8 cellular contexts compared by ENCODE assay signal in the genomic region with DNA sequence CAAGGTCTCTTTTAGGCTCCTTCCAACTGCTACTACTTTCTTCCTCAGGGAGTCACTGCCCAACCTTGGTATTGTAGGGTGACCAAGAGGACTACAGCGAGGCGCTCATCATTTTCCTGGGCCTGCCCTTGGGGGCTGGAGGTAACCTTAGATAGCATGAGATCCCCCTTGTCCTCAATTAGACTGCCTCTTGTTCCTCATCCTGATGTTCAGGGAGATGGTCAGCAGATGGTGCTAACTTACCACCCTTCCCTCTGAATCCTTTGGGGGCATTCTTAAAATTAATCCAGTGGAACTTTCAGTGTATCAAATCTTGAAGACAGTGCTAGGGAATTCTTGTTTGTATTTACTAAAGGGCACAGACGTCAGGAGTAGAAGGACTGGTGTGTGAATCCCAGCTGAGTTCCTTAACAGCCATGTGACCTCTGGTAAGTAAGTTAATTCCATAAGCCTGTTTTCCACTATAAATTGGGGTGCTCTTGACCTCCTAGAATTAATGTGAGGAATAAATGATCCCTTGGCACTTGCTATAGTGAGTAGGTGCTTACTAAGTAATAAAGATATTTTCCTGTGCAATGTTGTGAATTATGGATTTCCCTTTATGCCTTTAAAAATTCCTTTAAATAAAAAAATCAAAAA. TPM values are rescaled to one million over a fixed set of nuclear protein-coding genes. Genes with fewer than 3 reads are reported as not detected.
DNase-seq lines count a peak whose midpoint lies in the region; ATAC-seq, FAIRE-seq and TF ChIP-seq lines count a peak whose summit lies in the region.

No MANE protein-coding gene starts in this region.

- TF ChIP-seq CTCF in Panc1 (IDR thresholded peaks at IDR 0.05): peak; percentile 86
- peak; percentile 30 to 82 (median 65) for TF ChIP-seq CTCF in dorsolateral prefrontal cortex (IDR thresholded peaks at IDR 0.05 in 54 of 56, conservative IDR thresholded peaks at IDR 0.05 in 2 of 56; ENCODE audit: low read depth in 1 of 56, partially characterized antibody in 56 of 56)
- TF ChIP-seq CTCF in osteocyte (IDR thresholded peaks at IDR 0.05): peak; percentile 88

- no peaks in the 10 kb centered on the region for H3K27me3 Mint-ChIP-seq in osteocyte (ENCODE audit: unreplicated experiment)

- H3K36me3 Mint-ChIP-seq in osteocyte (ENCODE audit: unreplicated experiment): no peaks in the 10 kb centered on the region

- H3K9me3 ChIP-seq in Panc1 (ENCODE audit: control insufficient read depth, insufficient read depth, low read depth, low read length): no peaks in the 10 kb centered on the region

- DNase-seq in Daoy (ENCODE audit: low read depth) (peak; percentile 48), HTR-8/SVneo (ENCODE audit: insufficient read length, low spot score) (peak; percentile 67), Panc1 (ENCODE audit: low read depth, low spot score) (peak; percentile 33), dorsolateral prefrontal cortex (peak in 1 of 10 donors; percentile 25), osteocyte (ENCODE audit: extremely low spot score, unreplicated experiment) (no peak), T-helper 9 cell (no peak), NCI-H1930 (lab: John Stamatoyannopoulos, UW) (no peak)

- BruUV-seq in Panc1 (replicated peaks; lab: Mats Ljungman, UMichigan): no TSS peak

- in situ Hi-C loops in Panc1 (cut with HindIII; ENCODE audit: low pct_unique_long_range_greater_than_20kb, low sequenced_read_pairs): no loop called here

- H3K4me3 ChIP-seq in Panc1 (ENCODE audit: low read depth in 2 of 2, low read length in 2 of 2) (no peak overlapping the region), dorsolateral prefrontal cortex (no peak overlapping the region)

- FAIRE-seq in HTR-8/SVneo (lab: Jason Lieb, UNC): peak; percentile 65

- no peaks in the 10 kb centered on the region for H3K9me3 Mint-ChIP-seq in osteocyte (ENCODE audit: unreplicated experiment)

- H3K4me3 Mint-ChIP-seq in osteocyte (ENCODE audit: unreplicated experiment): no peak overlapping the region

- POLR2A ChIA-PET in Panc1 (lab: Charles Lee): no interaction called here

- no peaks in the 10 kb centered on the region for H3K36me3 ChIP-seq in Panc1 (ENCODE audit: control insufficient read depth, insufficient read depth, low read length)

- CTCF ChIA-PET in Panc1 (lab: Charles Lee): no interaction called here

- H3K27ac Mint-ChIP-seq in osteocyte (ENCODE audit: unreplicated experiment): no peak overlapping the region

- peaks cover 4% of the 10 kb centered on the region; the same call in 1 of the 2 replicates for H3K4me1 ChIP-seq in Panc1 (ENCODE audit: control insufficient read depth, insufficient read depth, low read length)

- intact Hi-C loops in Panc1 (cut with micrococcal nuclease; ENCODE audit: unreplicated experiment): loop anchor here (1.0 to 2.0 kb wide), 2 partner anchors 82 to 108 kb away; a partner anchor contains a TSS
- intact Hi-C loops in dorsolateral prefrontal cortex (cut with DNase I): loop anchor here in 1 of 2 donors (2.0 to 5.0 kb wide), 3 partner anchors 57 to 198 kb away; a partner anchor contains a TSS

- H3K4me1 Mint-ChIP-seq in osteocyte (ENCODE audit: unreplicated experiment): peaks cover 5% of the 10 kb centered on the region

- H3K27me3 ChIP-seq in Panc1 (ENCODE audit: control insufficient read depth, insufficient read depth, low read length) (no peaks in the 10 kb centered on the region), dorsolateral prefrontal cortex (no peaks in the 10 kb centered on the region)

- H3K27ac ChIP-seq in Panc1 (ENCODE audit: low read length) (no peak overlapping the region), dorsolateral prefrontal cortex (no peak overlapping the region)

- ATAC-seq in Panc1: no peak
- no peak for ATAC-seq in HG03469 (IDR thresholded peaks at IDR 0.05; ENCODE audit: unreplicated experiment)

RNA-seq across cellular contexts. Expression of a gene that starts 4.1 kb away (rescaled TPM):
- 46.7 and 57.1 TPM in 2 replicates for total RNA-seq in Daoy (2014; rRNA removed; shearing (Covaris generic))
- total RNA-seq in Panc1 (2021; ENCODE audit: unreplicated experiment) (49.9 TPM), dorsolateral prefrontal cortex (10 to 100 TPM; 35.4 to 71.8 (median 55.5) TPM), osteocyte (62.8 and 64.0 TPM in 2 replicates)
- polyA plus RNA-seq in Panc1 (2012; ENCODE audit: insufficient read length): 32.3 TPM

RNA-seq across cellular contexts. Expression of a gene that starts 22.1 kb away (rescaled TPM):
- 0.03 TPM in 1 of 2 replicates, not detected in the other for total RNA-seq in Daoy (2014; rRNA removed; shearing (Covaris generic))
- total RNA-seq in Panc1 (2021; ENCODE audit: unreplicated experiment) (0.08 TPM), dorsolateral prefrontal cortex (under 1 TPM in 113 of 120 experiments, not detected in 7; 0.07 to 0.79 (median 0.24) TPM), osteocyte (0.19 TPM in 1 of 2 replicates, not detected in the other)
- polyA plus RNA-seq in Panc1 (2012; ENCODE audit: insufficient read length): 0.06 TPM

RNA-seq across cellular contexts. Expression of a gene that starts 55.6 kb away (rescaled TPM):
- total RNA-seq in Daoy (2014; rRNA removed; shearing (Covaris generic)): 13.3 and 17.4 TPM in 2 replicates
- 19.7 TPM for total RNA-seq in Panc1 (2021; ENCODE audit: unreplicated experiment)
- 15.4 TPM for polyA plus RNA-seq in Panc1 (2012; ENCODE audit: insufficient read length)
- 10 to 100 TPM; 30.9 to 71.7 (median 44.6) TPM for total RNA-seq in dorsolateral prefrontal cortex
- total RNA-seq in osteocyte: 22.3 and 27.1 TPM in 2 replicates

Comparison
In these comparisons a context has a peak if more than half of its experiments do, and no peak if none do; other contexts are left out.
1. DNase-seq: peak in Daoy (single experiment), HTR-8/SVneo (single experiment) and Panc1 (single experiment); none in osteocyte (single experiment), T-helper 9 cell (single experiment) and NCI-H1930 (0 of 2).
2. Peak in every context shown above with its lines, with median percentiles within 50 percentile points of each other: CTCF ChIP-seq.